1 cellular context compared by ENCODE assay signal in the genomic region with DNA sequence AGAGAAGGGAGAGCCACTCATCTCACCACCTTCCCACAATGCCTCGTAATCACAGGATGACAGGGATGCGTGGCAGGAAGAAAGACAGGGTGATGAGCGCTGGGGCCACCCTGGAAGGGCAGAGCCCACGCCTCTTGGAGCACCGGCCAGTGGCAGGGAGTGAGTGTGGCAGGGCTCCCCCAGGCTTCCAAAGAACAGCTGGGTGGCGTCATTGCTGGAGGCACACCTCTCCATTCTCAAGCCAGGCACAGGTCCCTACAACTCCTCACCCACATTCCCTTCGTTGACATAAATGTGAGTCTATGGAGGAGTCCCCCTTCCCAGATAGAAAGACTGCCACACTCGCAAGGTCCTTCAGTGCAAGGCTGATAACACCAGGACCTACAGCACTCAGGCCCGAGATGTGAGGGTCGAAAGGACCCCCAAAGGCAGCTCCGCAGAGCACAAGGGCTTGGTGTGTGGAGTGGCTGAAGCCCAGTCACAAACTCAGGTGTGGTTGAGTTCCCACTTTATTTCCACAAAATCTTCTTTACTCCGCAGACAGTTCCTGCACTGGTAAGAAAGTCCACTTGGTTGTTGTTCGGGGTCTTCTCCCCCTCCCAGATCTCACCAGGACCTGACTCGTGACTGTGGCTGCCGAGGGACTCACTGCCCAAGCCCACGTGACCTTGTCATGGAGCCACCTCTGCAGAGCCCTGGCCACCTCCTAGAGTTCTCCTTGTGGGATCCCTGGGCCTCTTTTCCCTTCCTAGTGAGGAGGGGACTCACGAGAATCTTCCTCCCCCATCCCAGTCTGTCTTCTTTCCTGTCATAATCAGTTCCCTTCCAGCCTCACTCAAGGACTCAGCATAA.
TF ChIP-seq lines count a peak whose summit lies in the region.

No MANE protein-coding gene starts in this region.

TF ChIP-seq in K562, 482 proteins besides CTCF, POLR2A, EP300 and RAD21:
- TF ChIP-seq USF2 (CRISPR knock-in tag; IDR thresholded peaks at IDR 0.05) (peak; percentile 29; the same call in 1 of the 2 replicates), ZNF3 (CRISPR knock-in tag; IDR thresholded peaks at IDR 0.05) (no peak)
